Comparison of ENCODE assay signal across 8 cellular contexts in the genomic region with DNA sequence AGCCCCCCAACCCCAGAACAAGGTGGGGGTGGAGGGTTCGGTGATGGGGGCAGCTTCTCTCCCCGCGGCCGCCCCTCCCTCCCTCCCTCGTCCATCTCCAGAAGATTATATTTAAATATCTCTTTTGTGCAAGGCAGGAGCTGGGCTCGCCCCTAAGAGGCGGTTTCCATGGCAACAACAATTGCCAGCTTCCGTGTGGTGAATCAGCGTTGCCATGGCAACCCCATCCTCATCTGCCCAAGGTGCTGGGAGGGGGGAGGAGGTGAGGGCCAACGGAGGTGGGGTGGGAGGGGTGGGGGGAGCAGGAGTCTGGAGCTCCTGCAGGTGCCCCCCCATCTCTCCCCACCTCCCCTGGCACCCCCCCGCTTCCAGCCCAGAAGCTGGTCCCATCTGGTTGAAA. TPM values are rescaled to one million over a fixed set of nuclear protein-coding genes. Genes with fewer than 3 reads are reported as not detected.
DNase-seq lines count a peak whose midpoint lies in the region; ATAC-seq and TF ChIP-seq lines count a peak whose summit lies in the region.

No MANE protein-coding gene starts in this region.

- CTCF ChIA-PET in activated CD4-positive, alpha-beta memory T cell treated with anti-CD3 and anti-CD28 coated beads for 36 hours (lab: Charles Lee) = interaction anchor here (1.2 to 1.7 kb wide), 2 partner anchors 34 to 320 kb away, joined by 3 to 7 read pairs; no protein-coding TSS in a partner anchor

- H3K4me3 Mint-ChIP-seq in activated CD4-positive, alpha-beta memory T cell treated with anti-CD3 and anti-CD28 coated beads for 36 hours = no peak overlapping the region

- intact Hi-C loops in activated CD4-positive, alpha-beta memory T cell treated with anti-CD3 and anti-CD28 coated beads for 36 hours (cut with micrococcal nuclease) = no loop called here
- intact Hi-C loops in head of caudate nucleus (cut with DNase I) = no loop called here

- DNase-seq in DMS 273 treated with DMSO at 0.1 percent for 48 hours (lab: John Stamatoyannopoulos, UW) (peak; percentile 59), NCI-H1092 treated with DMSO at 0.1 percent for 48 hours (lab: John Stamatoyannopoulos, UW) (peak; percentile 43), head of caudate nucleus (peak; percentile 61 to 96 (median 84)), GM13976 (ENCODE audit: low spot score) (no peak), KG1 (lab: John Stamatoyannopoulos, UW) (no peak), HuH-7 (ENCODE audit: low spot score) (no peak)
- DNase-seq in activated CD4-positive, alpha-beta memory T cell treated with anti-CD3 and anti-CD28 coated beads for 36 hours = peak; percentile 58

- peaks cover 8% of the 10 kb centered on the region for H3K4me1 Mint-ChIP-seq in activated CD4-positive, alpha-beta memory T cell treated with anti-CD3 and anti-CD28 coated beads for 36 hours (ENCODE audit: low read depth)

- peaks cover 35% of the 10 kb centered on the region for H3K27me3 Mint-ChIP-seq in activated CD4-positive, alpha-beta memory T cell treated with anti-CD3 and anti-CD28 coated beads for 36 hours

- no peaks in the 10 kb centered on the region for H3K36me3 Mint-ChIP-seq in activated CD4-positive, alpha-beta memory T cell treated with anti-CD3 and anti-CD28 coated beads for 36 hours

- H3K27ac Mint-ChIP-seq in activated CD4-positive, alpha-beta memory T cell treated with anti-CD3 and anti-CD28 coated beads for 36 hours = no peak overlapping the region

- H3K9me3 Mint-ChIP-seq in activated CD4-positive, alpha-beta memory T cell treated with anti-CD3 and anti-CD28 coated beads for 36 hours = peaks cover 7% of the 10 kb centered on the region

- POLR2A ChIA-PET in activated CD4-positive, alpha-beta memory T cell treated with anti-CD3 and anti-CD28 coated beads for 36 hours (lab: Charles Lee) = interaction anchor here (0.7 kb wide), 1 partner anchor 95 kb away, joined by 3 read pairs; no protein-coding TSS in a partner anchor

- in situ Hi-C loops in GM13976 (cut with MboI; ENCODE audit: low sequenced_read_pairs, unreplicated experiment) = no loop called here

- TF ChIP-seq CTCF in GM13976 (IDR thresholded peaks at IDR 0.05; ENCODE audit: borderline replicate concordance, control extremely low read depth, extremely low read depth, insufficient read depth, missing control alignments) = no peak

- no peak for ATAC-seq in HG03039 (IDR thresholded peaks at IDR 0.05; ENCODE audit: unreplicated experiment)

RNA-seq across cellular contexts. Expression of a gene that starts 46.4 kb away (rescaled TPM):
- total RNA-seq in activated CD4-positive, alpha-beta memory T cell treated with anti-CD3 and anti-CD28 coated beads for 36 hours = under 1 TPM in 1 of 2 experiments, not detected in 1; 0.14 TPM

Comparison
In these comparisons a context has a peak if more than half of its experiments do, and no peak if none do; other contexts are left out.
1. DNase-seq: peak in DMS 273 treated with DMSO at 0.1 percent for 48 hours (single experiment), NCI-H1092 treated with DMSO at 0.1 percent for 48 hours (single experiment), activated CD4-positive, alpha-beta memory T cell treated with anti-CD3 and anti-CD28 coated beads for 36 hours (single experiment) and head of caudate nucleus (42 of 42); none in GM13976 (single experiment), KG1 (single experiment) and HuH-7 (single experiment).